Comparison of ENCODE assay signal across 2 cellular contexts in genomic region chr11:2316169-2316962, GRCh38.
TF ChIP-seq lines count a peak whose summit lies in the region.

No MANE protein-coding gene starts in this region.

TF ChIP-seq in SK-N-SH, 30 proteins besides CTCF, POLR2A, EP300 and RAD21 (continued from another document):
- TF ChIP-seq USF2 (IDR thresholded peaks at IDR 0.05; ENCODE audit: borderline replicate concordance, low read depth, low read length) = no peak
- no peak for TF ChIP-seq RCOR1 (IDR thresholded peaks at IDR 0.05; ENCODE audit: low read length)
- TF ChIP-seq MEF2A (IDR thresholded peaks at IDR 0.05; ENCODE audit: borderline replicate concordance, low read depth) = no peak
- TF ChIP-seq SIN3A (IDR thresholded peaks at IDR 0.05; ENCODE audit: borderline replicate concordance, low read depth, low read length) = no peak
- TF ChIP-seq IRF3 (IDR thresholded peaks at IDR 0.05; ENCODE audit: low read depth, low read length) = no peak
- TF ChIP-seq YY1 (IDR thresholded peaks at IDR 0.05; ENCODE audit: low read depth) = no peak
- TF ChIP-seq NFIC (IDR thresholded peaks at IDR 0.05; ENCODE audit: borderline replicate concordance) = no peak
- TF ChIP-seq FOXJ3 (CRISPR knock-in tag; IDR thresholded peaks at IDR 0.05) = no peak
- TF ChIP-seq EZH2phosphoT487 (IDR thresholded peaks at IDR 0.05; ENCODE audit: borderline replicate concordance, low read depth) = no peak
- TF ChIP-seq POLR2AphosphoS5 (IDR thresholded peaks at IDR 0.05; ENCODE audit: low read depth, low read length) = no peak
- no peak for TF ChIP-seq RXRA (IDR thresholded peaks at IDR 0.05; ENCODE audit: borderline replicate concordance, low read depth)
- no peak for TF ChIP-seq TEAD4 (IDR thresholded peaks at IDR 0.05; ENCODE audit: borderline replicate concordance, insufficient read depth)

TF ChIP-seq in SK-N-SH treated with all-trans-retinoic acid at 6 μM for 48 hours, 23 proteins besides CTCF, POLR2A, EP300 and RAD21 (continued from another document):
- TF ChIP-seq CSRNP3 (CRISPR knock-in tag; IDR thresholded peaks at IDR 0.05) (no peak), OSR1 (CRISPR knock-in tag; IDR thresholded peaks at IDR 0.05) (no peak), ZNF565 (CRISPR knock-in tag; conservative IDR thresholded peaks at IDR 0.05; ENCODE audit: low read depth) (no peak), CREB5 (CRISPR knock-in tag; IDR thresholded peaks at IDR 0.05; ENCODE audit: low read depth) (no peak), BACH2 (CRISPR knock-in tag; IDR thresholded peaks at IDR 0.05; ENCODE audit: borderline replicate concordance) (no peak)
